In genomic region chrX:46643636-46644035, GRCh38 we compare ENCODE assay signal across 27 cellular contexts.
"Had no signal": no experiment of that assay in that cellular context is flagged by ENCODE, and none has a peak within 500 bp of the region (broad histone marks: within the 10 kb centered on the region; RNA-seq: fewer than 3 reads in every experiment).

No MANE protein-coding gene starts in this region.

- H3K27me3 ChIP-seq: gastroesophageal sphincter, hepatocyte, neural progenitor cell, sigmoid colon, thyroid gland, upper lobe of left lung, vagina had no signal

- H3K9me3 Mint-ChIP-seq: activated CD8-positive, alpha-beta T cell treated with anti-CD3 and anti-CD28 coated beads for 36 hours; activated naive CD4-positive, alpha-beta T cell treated with anti-CD3 and anti-CD28 coated beads, Interleukin-2, amount 50 U/mL, for 24 hours; activated naive CD8-positive, alpha-beta T cell treated with anti-CD3 and anti-CD28 coated beads, Interleukin-2, amount 50 U/mL, for 24 hours; activated T-cell treated with anti-CD3 and anti-CD28 coated beads, Interleukin-2, amount 50 U/mL, for 4 hours; activated T-helper 17 cell treated with anti-CD3 and anti-CD28 coated beads, Interleukin-2, amount 50 U/mL, for 72 hours; natural killer cell; stimulated activated effector memory CD8-positive, alpha-beta T cell treated with anti-CD3 and anti-CD28 coated beads, Interleukin-12 subunit alpha, Interleukin-12 subunit beta, amount 100 ng/mL, for 72 hours had no signal

- H3K4me1 ChIP-seq: gastroesophageal sphincter, psoas muscle, sigmoid colon, stomach, vagina had no signal

- FAIRE-seq: endothelial cell of umbilical vein, small intestine had no signal

- H3K27ac ChIP-seq: gastroesophageal sphincter, hepatocyte, neural progenitor cell, parathyroid adenoma, psoas muscle, sigmoid colon, stomach, thyroid gland, upper lobe of left lung, vagina had no signal

- H3K36me3 Mint-ChIP-seq: natural killer cell; stimulated activated effector memory CD8-positive, alpha-beta T cell treated with anti-CD3 and anti-CD28 coated beads, Interleukin-12 subunit alpha, Interleukin-12 subunit beta, amount 100 ng/mL, for 72 hours had no signal

- H3K4me3 ChIP-seq: gastroesophageal sphincter, hepatocyte, neural progenitor cell, psoas muscle, sigmoid colon, stomach, thyroid gland, upper lobe of left lung, vagina had no signal

- H3K27me3 Mint-ChIP-seq: activated CD8-positive, alpha-beta T cell treated with anti-CD3 and anti-CD28 coated beads for 36 hours; activated naive CD4-positive, alpha-beta T cell treated with anti-CD3 and anti-CD28 coated beads, Interleukin-2, amount 50 U/mL, for 24 hours; activated naive CD8-positive, alpha-beta T cell treated with anti-CD3 and anti-CD28 coated beads, Interleukin-2, amount 50 U/mL, for 24 hours; activated T-helper 17 cell treated with anti-CD3 and anti-CD28 coated beads, Interleukin-2, amount 50 U/mL, for 72 hours had no signal

- H3K4me1 Mint-ChIP-seq: activated T-helper 17 cell treated with anti-CD3 and anti-CD28 coated beads, Interleukin-2, amount 50 U/mL, for 72 hours had no signal

- DNase-seq: activated CD4-positive, alpha-beta T cell treated with anti-CD3 and anti-CD28 coated beads, Interleukin-2, amount 50 U/mL, for 1 hour; activated CD8-positive, alpha-beta T cell treated with anti-CD3 and anti-CD28 coated beads for 36 hours; activated naive CD8-positive, alpha-beta T cell treated with anti-CD3 and anti-CD28 coated beads, Interleukin-2, amount 50 U/mL, for 24 hours; activated T-cell treated with anti-CD3 and anti-CD28 coated beads, Interleukin-2, amount 50 U/mL, for 4 hours; amygdala; caudate nucleus; cortex of kidney; midbrain; natural killer cell; occipital lobe; psoas muscle; sigmoid colon; small intestine; stimulated activated CD4-positive, alpha-beta T cell treated with anti-CD3 and anti-CD28 coated beads, Interleukin-4, amount 100 ng/mL, for 24 hours; stomach; T1000; thyroid gland; upper lobe of left lung had no signal

- H3K4me3 Mint-ChIP-seq: activated CD8-positive, alpha-beta T cell treated with anti-CD3 and anti-CD28 coated beads for 36 hours; activated naive CD4-positive, alpha-beta T cell treated with anti-CD3 and anti-CD28 coated beads, Interleukin-2, amount 50 U/mL, for 24 hours; activated naive CD8-positive, alpha-beta T cell treated with anti-CD3 and anti-CD28 coated beads, Interleukin-2, amount 50 U/mL, for 24 hours; activated T-cell treated with anti-CD3 and anti-CD28 coated beads, Interleukin-2, amount 50 U/mL, for 4 hours; activated T-helper 17 cell treated with anti-CD3 and anti-CD28 coated beads, Interleukin-2, amount 50 U/mL, for 72 hours; natural killer cell; neural progenitor cell; stimulated activated effector memory CD8-positive, alpha-beta T cell treated with anti-CD3 and anti-CD28 coated beads, Interleukin-12 subunit alpha, Interleukin-12 subunit beta, amount 100 ng/mL, for 72 hours had no signal

- H3K9me3 ChIP-seq: gastroesophageal sphincter, psoas muscle, sigmoid colon, stomach, thyroid gland, upper lobe of left lung, vagina had no signal

- H3K9ac ChIP-seq: neural progenitor cell, parathyroid adenoma had no signal

- H3K27ac Mint-ChIP-seq: activated CD8-positive, alpha-beta T cell treated with anti-CD3 and anti-CD28 coated beads for 36 hours; activated naive CD4-positive, alpha-beta T cell treated with anti-CD3 and anti-CD28 coated beads, Interleukin-2, amount 50 U/mL, for 24 hours; activated naive CD8-positive, alpha-beta T cell treated with anti-CD3 and anti-CD28 coated beads, Interleukin-2, amount 50 U/mL, for 24 hours; activated T-helper 17 cell treated with anti-CD3 and anti-CD28 coated beads, Interleukin-2, amount 50 U/mL, for 72 hours; natural killer cell; neural progenitor cell; stimulated activated effector memory CD8-positive, alpha-beta T cell treated with anti-CD3 and anti-CD28 coated beads, Interleukin-12 subunit alpha, Interleukin-12 subunit beta, amount 100 ng/mL, for 72 hours had no signal

- ATAC-seq: activated CD8-positive, alpha-beta T cell treated with anti-CD3 and anti-CD28 coated beads for 36 hours; activated naive CD8-positive, alpha-beta T cell treated with anti-CD3 and anti-CD28 coated beads, Interleukin-2, amount 50 U/mL, for 24 hours; activated T-cell treated with anti-CD3 and anti-CD28 coated beads, Interleukin-2, amount 50 U/mL, for 4 hours; activated T-helper 17 cell treated with anti-CD3 and anti-CD28 coated beads, Interleukin-2, amount 50 U/mL, for 72 hours; gastroesophageal sphincter; natural killer cell; psoas muscle; stimulated activated effector memory CD8-positive, alpha-beta T cell treated with anti-CD3 and anti-CD28 coated beads, Interleukin-12 subunit alpha, Interleukin-12 subunit beta, amount 100 ng/mL, for 72 hours had no signal

- H3K4me2 ChIP-seq: hepatocyte, neural progenitor cell had no signal

- H3K36me3 ChIP-seq: gastroesophageal sphincter, neural progenitor cell, sigmoid colon, thyroid gland, upper lobe of left lung, vagina had no signal
